ENCODE assay signal across 1 cellular context in genomic region chr2:179262077-179262660, GRCh38.
TF ChIP-seq lines count a peak whose summit lies in the region.

No MANE protein-coding gene starts in this region.

TF ChIP-seq in GM12878, 131 proteins besides CTCF, POLR2A, EP300 and RAD21 (continued from another document):
- TF ChIP-seq PRDM15 (CRISPR knock-in tag; IDR thresholded peaks at IDR 0.05) (no peak), RBBP5 (conservative IDR thresholded peaks at IDR 0.05) (no peak), SUZ12 (IDR thresholded peaks at IDR 0.05; ENCODE audit: unreplicated experiment) (no peak), HDGF (IDR thresholded peaks at IDR 0.05) (no peak), HSF1 (IDR thresholded peaks at IDR 0.05; ENCODE audit: low read depth, low read length) (no peak), ZBTB4 (CRISPR knock-in tag; IDR thresholded peaks at IDR 0.05) (no peak), SREBF2 (IDR thresholded peaks at IDR 0.05; ENCODE audit: low read length) (no peak), IKZF2 (IDR thresholded peaks at IDR 0.05) (no peak), SREBF1 (IDR thresholded peaks at IDR 0.05; ENCODE audit: low read length) (no peak), NRF1 (conservative IDR thresholded peaks at IDR 0.05; ENCODE audit: low read depth, low read length) (no peak), CEBPZ (IDR thresholded peaks at IDR 0.05; ENCODE audit: low read depth, low read length) (no peak), ZZZ3 (IDR thresholded peaks at IDR 0.05; ENCODE audit: control insufficient read depth, insufficient read length, low read depth) (no peak), CHD1 (IDR thresholded peaks at IDR 0.05; ENCODE audit: low read depth, low read length) (no peak), CHD2 (IDR thresholded peaks at IDR 0.05; ENCODE audit: borderline replicate concordance, low read depth, low read length) (no peak)
